12 cellular contexts compared by ENCODE assay signal in genomic region chr1:77824083-77824482, GRCh38. TPM values are rescaled to one million over a fixed set of nuclear protein-coding genes. Genes with fewer than 3 reads are reported as not detected.
DNase-seq lines count a peak whose midpoint lies in the region; ATAC-seq and TF ChIP-seq lines count a peak whose summit lies in the region.
"Had no signal": no experiment of that assay in that cellular context is flagged by ENCODE, and none has a peak within 500 bp of the region (broad histone marks: within the 10 kb centered on the region; RNA-seq: fewer than 3 reads in every experiment).

No MANE protein-coding gene starts in this region.

- intact Hi-C loops in OCI-LY7 (cut with micrococcal nuclease; ENCODE audit: unreplicated experiment): loop anchor here (10.0 kb wide), 1 partner anchor 161 kb away; no protein-coding TSS in a partner anchor
- intact Hi-C loops in activated CD8-positive, alpha-beta T cell treated with anti-CD3 and anti-CD28 coated beads for 36 hours (cut with micrococcal nuclease): no loop called here

- H3K4me2 ChIP-seq in OCI-LY7 (ENCODE audit: low read length): no peak overlapping the region
- no peak overlapping the region for H3K4me2 ChIP-seq in osteoblast (ENCODE audit: insufficient read depth, low read length)

- no peaks in the 10 kb centered on the region for H3K27me3 Mint-ChIP-seq in activated CD8-positive, alpha-beta T cell treated with anti-CD3 and anti-CD28 coated beads for 36 hours
- H3K27me3 Mint-ChIP-seq: activated T-cell treated with anti-CD3 and anti-CD28 coated beads, Interleukin-2, amount 50 U/mL, for 24 hours had no signal

- CTCF ChIA-PET in OCI-LY7 (lab: Charles Lee; ENCODE audit: unreplicated experiment): no interaction called here
- CTCF ChIA-PET in activated CD8-positive, alpha-beta T cell treated with anti-CD3 and anti-CD28 coated beads for 36 hours (lab: Charles Lee): interaction anchor here (1.0 kb wide), 1 partner anchor 9 kb away, joined by 3 read pairs; no protein-coding TSS in a partner anchor

- DNase-seq in EH (ENCODE audit: low read depth) (peak; percentile 81), OCI-LY7 (ENCODE audit: low spot score) (no peak), epithelial cell of prostate (ENCODE audit: low read depth, low spot score) (no peak), osteoblast (ENCODE audit: insufficient read length, low spot score, missing footprints) (no peak), HAP-1 (ENCODE audit: low spot score in 2 of 2) (no peak), erythroblast (lab: John Stamatoyannopoulos, UW) (no peak), NCI-H1694 treated with DMSO at 0.1 percent for 48 hours (lab: John Stamatoyannopoulos, UW) (no peak)
- no peak for DNase-seq in activated CD8-positive, alpha-beta T cell treated with anti-CD3 and anti-CD28 coated beads for 36 hours
- DNase-seq: activated T-cell treated with anti-CD3 and anti-CD28 coated beads, Interleukin-2, amount 50 U/mL, for 24 hours; KG1; natural killer cell; NCI-H526 treated with DMSO at 0.1 percent for 48 hours had no signal

- H3K4me1 ChIP-seq in OCI-LY7 (ENCODE audit: insufficient read depth, low read length, poor library complexity, severe bottlenecking): peaks cover 27% of the 10 kb centered on the region
- peaks cover 13% of the 10 kb centered on the region for H3K4me1 ChIP-seq in osteoblast (ENCODE audit: insufficient read depth, low read length)
- peaks cover 13% of the 10 kb centered on the region for H3K4me1 ChIP-seq in HAP-1

- H3K4me3 Mint-ChIP-seq in activated CD8-positive, alpha-beta T cell treated with anti-CD3 and anti-CD28 coated beads for 36 hours: no peak overlapping the region
- H3K4me3 Mint-ChIP-seq: activated T-cell treated with anti-CD3 and anti-CD28 coated beads, Interleukin-2, amount 50 U/mL, for 24 hours; natural killer cell had no signal

- H3K27ac ChIP-seq in OCI-LY7 (ENCODE audit: low read depth, low read length, poor library complexity, severe bottlenecking) (peak overlapping the region; percentile 70), epithelial cell of prostate (peak overlapping the region; percentile 61), osteoblast (ENCODE audit: low read depth, low read length) (peak overlapping the region; percentile 63)

- no peaks in the 10 kb centered on the region for H3K9me2 ChIP-seq in OCI-LY7 (ENCODE audit: insufficient read depth, low read length)

- peaks cover 5% of the 10 kb centered on the region for H3K4me1 Mint-ChIP-seq in activated CD8-positive, alpha-beta T cell treated with anti-CD3 and anti-CD28 coated beads for 36 hours (ENCODE audit: low read depth)

- H4K20me1 ChIP-seq in OCI-LY7 (ENCODE audit: insufficient read depth, low read length) (no peaks in the 10 kb centered on the region), osteoblast (ENCODE audit: insufficient read depth, low read length) (no peaks in the 10 kb centered on the region)

- BruUV-seq in OCI-LY7 (replicated peaks; lab: Mats Ljungman, UMichigan): no TSS peak

- H3K79me2 ChIP-seq in OCI-LY7 (ENCODE audit: insufficient read depth, low read depth, low read length) (no peaks in the 10 kb centered on the region), osteoblast (ENCODE audit: insufficient read depth, low read length) (no peaks in the 10 kb centered on the region)

- ATAC-seq in activated CD8-positive, alpha-beta T cell treated with anti-CD3 and anti-CD28 coated beads for 36 hours: no peak
- ATAC-seq: natural killer cell had no signal

- peaks cover 8% of the 10 kb centered on the region for H3K36me3 Mint-ChIP-seq in activated CD8-positive, alpha-beta T cell treated with anti-CD3 and anti-CD28 coated beads for 36 hours (ENCODE audit: low read depth)
- H3K36me3 Mint-ChIP-seq: natural killer cell had no signal

- no peak for TF ChIP-seq POLR2A in erythroblast (IDR thresholded peaks at IDR 0.05; ENCODE audit: low read length)

- H2AFZ ChIP-seq in OCI-LY7 (ENCODE audit: low read length) (no peak overlapping the region), osteoblast (ENCODE audit: low read length) (no peak overlapping the region)

- H3K9me3 ChIP-seq in OCI-LY7 (ENCODE audit: low read length): peaks cover 6% of the 10 kb centered on the region; the same call in 1 of the 2 replicates
- H3K9me3 ChIP-seq in osteoblast (ENCODE audit: low read depth, low read length): no peaks in the 10 kb centered on the region
- H3K9me3 ChIP-seq in HAP-1: no peaks in the 10 kb centered on the region

- no peak overlapping the region for H3K27ac Mint-ChIP-seq in activated CD8-positive, alpha-beta T cell treated with anti-CD3 and anti-CD28 coated beads for 36 hours
- H3K27ac Mint-ChIP-seq: activated T-cell treated with anti-CD3 and anti-CD28 coated beads, Interleukin-2, amount 50 U/mL, for 24 hours; natural killer cell had no signal

- peaks cover 41% of the 10 kb centered on the region for H3K36me3 ChIP-seq in OCI-LY7 (ENCODE audit: insufficient read depth, low read length)
- H3K36me3 ChIP-seq in osteoblast (ENCODE audit: insufficient read depth, low read length): no peaks in the 10 kb centered on the region
- H3K36me3 ChIP-seq in HAP-1 (replicated peaks): 0 out of 2 replicates have a peak, but pooled peaks cover 3% of the 10 kb centered on the region

- H3K27me3 ChIP-seq in osteoblast (ENCODE audit: insufficient read depth, low read length) (no peaks in the 10 kb centered on the region), HAP-1 (ENCODE audit: low read depth) (no peaks in the 10 kb centered on the region)

- no peak overlapping the region for H3K4me3 ChIP-seq in OCI-LY7 (ENCODE audit: low read depth, low read length, poor library complexity, severe bottlenecking)
- no peak overlapping the region for H3K4me3 ChIP-seq in osteoblast (ENCODE audit: insufficient read depth, low read length)
- H3K4me3 ChIP-seq in HAP-1: no peak overlapping the region

- no peaks in the 10 kb centered on the region for H3K9me3 Mint-ChIP-seq in activated CD8-positive, alpha-beta T cell treated with anti-CD3 and anti-CD28 coated beads for 36 hours
- H3K9me3 Mint-ChIP-seq: activated T-cell treated with anti-CD3 and anti-CD28 coated beads, Interleukin-2, amount 50 U/mL, for 24 hours; natural killer cell had no signal

- TF ChIP-seq CTCF in OCI-LY7 (conservative IDR thresholded peaks at IDR 0.05; ENCODE audit: low read length) (no peak), osteoblast (IDR thresholded peaks at IDR 0.05; ENCODE audit: extremely low read depth, low read depth, low read length) (no peak)
- no peak for TF ChIP-seq CTCF in activated CD8-positive, alpha-beta T cell treated with anti-CD3 and anti-CD28 coated beads for 36 hours (IDR thresholded peaks at IDR 0.05)

- in situ Hi-C loops in HAP-1 (cut with MboI; ENCODE audit: low sequenced_read_pairs): no loop called here

- POLR2A ChIA-PET in OCI-LY7 (lab: Charles Lee): interaction anchor here (0.8 to 2.1 kb wide), 7 partner anchors 11 to 180 kb away, joined by 3 to 6 read pairs (median 3); partner anchors contain the start of gene DNAJB4
- POLR2A ChIA-PET in activated CD8-positive, alpha-beta T cell treated with anti-CD3 and anti-CD28 coated beads for 36 hours (lab: Charles Lee): no interaction called here

RNA-seq across cellular contexts. Expression of gene MIGA1, which starts 44.6 kb away (rescaled TPM):
- total RNA-seq in OCI-LY7 (2014; rRNA removed; shearing (Covaris generic)): 3.7 and 5.1 TPM in 2 replicates
- total RNA-seq in OCI-LY7 (2022) (7.5 and 8.4 TPM in 2 replicates), osteoblast (13.8 and 15.9 TPM in 2 replicates)
- total RNA-seq in activated CD8-positive, alpha-beta T cell treated with anti-CD3 and anti-CD28 coated beads for 36 hours: 1 to 10 TPM; 8.5 to 9.7 TPM
